In the genomic region with DNA sequence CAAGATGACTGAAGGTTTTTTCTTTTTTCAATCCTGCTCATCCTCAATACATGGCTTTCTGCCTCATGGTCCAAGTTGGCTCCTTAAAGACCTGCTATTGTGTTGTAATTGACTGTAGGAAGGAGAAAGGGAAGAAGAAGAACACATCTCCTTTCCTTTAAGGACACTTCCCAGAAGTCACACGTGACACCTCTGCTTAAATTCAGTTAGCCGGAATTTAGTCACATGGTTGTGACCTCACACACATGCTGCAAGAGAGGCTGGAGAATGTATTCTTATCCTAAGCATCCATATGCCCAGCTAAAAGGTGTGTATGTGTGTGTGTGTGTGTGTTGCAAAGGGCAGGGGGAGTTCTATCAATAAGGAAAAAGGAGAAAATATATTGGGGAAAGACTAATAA, we compare ENCODE assay signal across 27 cellular contexts. TPM values are rescaled to one million over a fixed set of nuclear protein-coding genes. Genes with fewer than 3 reads are reported as not detected.
"Had no signal": no experiment of that assay in that cellular context is flagged by ENCODE, and none has a peak within 500 bp of the region (broad histone marks: within the 10 kb centered on the region; RNA-seq: fewer than 3 reads in every experiment).

No MANE protein-coding gene starts in this region.

- H3K4me3 Mint-ChIP-seq: endodermal cell; naive thymus-derived CD4-positive, alpha-beta T cell; nephron; neural progenitor cell; stimulated activated effector memory CD8-positive, alpha-beta T cell treated with anti-CD3 and anti-CD28 coated beads, Interleukin-12 subunit alpha, Interleukin-12 subunit beta, amount 100 ng/mL, for 72 hours had no signal

- H3K9me3 Mint-ChIP-seq: endodermal cell; naive thymus-derived CD4-positive, alpha-beta T cell; nephron; neural progenitor cell; stimulated activated effector memory CD8-positive, alpha-beta T cell treated with anti-CD3 and anti-CD28 coated beads, Interleukin-12 subunit alpha, Interleukin-12 subunit beta, amount 100 ng/mL, for 72 hours had no signal

- H3K79me2 ChIP-seq: parathyroid adenoma had no signal

- H3K9ac ChIP-seq: neural progenitor cell, parathyroid adenoma had no signal

- H3K27me3 ChIP-seq: foreskin keratinocyte, heart right ventricle, left lung, neural progenitor cell, right atrium auricular region, upper lobe of left lung had no signal

- H3K4me1 ChIP-seq: neural progenitor cell, parathyroid adenoma had no signal

- DNase-seq: cortex of kidney; effector CD4-positive, alpha-beta T cell; endodermal cell; foreskin keratinocyte; glutamatergic neuron; heart right ventricle; hippocampal formation; left cardiac atrium; left lung; mesenchymal stem cell; midbrain; naive thymus-derived CD4-positive, alpha-beta T cell; small intestine; stimulated activated CD4-positive, alpha-beta T cell treated with anti-CD3 and anti-CD28 coated beads, Interleukin-15, amount 100 ng/mL, for 24 hours; stimulated activated CD4-positive, alpha-beta T cell treated with anti-CD3 and anti-CD28 coated beads, Interleukin-2, amount 100 ng/mL, for 48 hours; stimulated activated naive CD8-positive, alpha-beta T cell treated with anti-CD3 and anti-CD28 coated beads, Interleukin-15, Interleukin-2, amounts not matched to agents 100 U/mL and 50 U/mL, for 24 hours; upper lobe of left lung had no signal

- FAIRE-seq: islet of Langerhans, small intestine, urothelium cell line had no signal

- H3K9me3 ChIP-seq: heart right ventricle, left lung, right atrium auricular region, upper lobe of left lung had no signal

- H3K4me1 Mint-ChIP-seq: naive thymus-derived CD4-positive, alpha-beta T cell; stimulated activated effector memory CD8-positive, alpha-beta T cell treated with anti-CD3 and anti-CD28 coated beads, Interleukin-12 subunit alpha, Interleukin-12 subunit beta, amount 100 ng/mL, for 72 hours had no signal

- H3K36me3 Mint-ChIP-seq: naive thymus-derived CD4-positive, alpha-beta T cell; neural progenitor cell; stimulated activated effector memory CD8-positive, alpha-beta T cell treated with anti-CD3 and anti-CD28 coated beads, Interleukin-12 subunit alpha, Interleukin-12 subunit beta, amount 100 ng/mL, for 72 hours had no signal

- ATAC-seq: esophagus mucosa; foreskin keratinocyte; heart right ventricle; left cardiac atrium; left lung; naive thymus-derived CD4-positive, alpha-beta T cell; stimulated activated effector memory CD8-positive, alpha-beta T cell treated with anti-CD3 and anti-CD28 coated beads, Interleukin-12 subunit alpha, Interleukin-12 subunit beta, amount 100 ng/mL, for 72 hours; stimulated activated naive CD8-positive, alpha-beta T cell treated with anti-CD3 and anti-CD28 coated beads, Interleukin-15, Interleukin-2, amounts not matched to agents 100 U/mL and 50 U/mL, for 24 hours had no signal

- H3K4me3 ChIP-seq: heart right ventricle, left lung, neural progenitor cell, right atrium auricular region, upper lobe of left lung had no signal

- H3K27ac ChIP-seq: epithelial cell of prostate, foreskin keratinocyte, left lung, neural progenitor cell, parathyroid adenoma, upper lobe of left lung had no signal

- H3K4me2 ChIP-seq: neural progenitor cell had no signal

- H3K36me3 ChIP-seq: heart right ventricle, left lung, neural progenitor cell, right atrium auricular region, upper lobe of left lung had no signal

- H3K27ac Mint-ChIP-seq: endodermal cell; naive thymus-derived CD4-positive, alpha-beta T cell; neural progenitor cell; progenitor cell of endocrine pancreas; stimulated activated effector memory CD8-positive, alpha-beta T cell treated with anti-CD3 and anti-CD28 coated beads, Interleukin-12 subunit alpha, Interleukin-12 subunit beta, amount 100 ng/mL, for 72 hours had no signal

- H2AFZ ChIP-seq: neural progenitor cell, parathyroid adenoma had no signal

RNA-seq across cellular contexts. Expression of gene SCHIP1, which starts 36.8 kb away (rescaled TPM):
- total RNA-seq: naive thymus-derived CD4-positive, alpha-beta T cell had no signal
- polyA plus RNA-seq: naive thymus-derived CD4-positive, alpha-beta T cell had no signal
